Comparison of ENCODE assay signal across 15 cellular contexts in genomic region chr1:9211291-9211811, GRCh38. TPM values are rescaled to one million over a fixed set of nuclear protein-coding genes. Genes with fewer than 3 reads are reported as not detected.
DNase-seq lines count a peak whose midpoint lies in the region; ATAC-seq and TF ChIP-seq lines count a peak whose summit lies in the region.
"Had no signal": no experiment of that assay in that cellular context is flagged by ENCODE, and none has a peak within 500 bp of the region (broad histone marks: within the 10 kb centered on the region; RNA-seq: fewer than 3 reads in every experiment).

No MANE protein-coding gene starts in this region.

- TF ChIP-seq CTCF in fibroblast of villous mesenchyme (IDR thresholded peaks at IDR 0.05; ENCODE audit: insufficient read depth, low read depth, low read length) (no peak), omental fat pad (IDR thresholded peaks at IDR 0.05) (no peak)

- peaks cover 11% of the 10 kb centered on the region for H3K4me1 ChIP-seq in adipocyte (ENCODE audit: control insufficient read depth, insufficient read depth, low read length)

- H3K36me3 ChIP-seq in adipocyte (ENCODE audit: control insufficient read depth, insufficient read depth, low read length, severe bottlenecking): no peaks in the 10 kb centered on the region

- H3K27me3 ChIP-seq in adipocyte (replicated peaks; ENCODE audit: control insufficient read depth, insufficient read depth, low read length): no peaks in the 10 kb centered on the region

- no peak overlapping the region for H3K4me3 ChIP-seq in adipocyte (ENCODE audit: low read length)
- H3K4me3 ChIP-seq in fibroblast of villous mesenchyme (ENCODE audit: low read depth, low read length): no peak overlapping the region

- H3K9me3 ChIP-seq in adipocyte (ENCODE audit: control insufficient read depth, low read length): no peaks in the 10 kb centered on the region

- H3K9ac ChIP-seq in adipocyte (ENCODE audit: low read length): no peak overlapping the region

- peak; percentile 16 for DNase-seq in NK-92 treated with Interleukin-12 subunit alpha and Interleukin-12 subunit beta, amount 100 ng/mL, for 24 hours (lab: John Stamatoyannopoulos, UW)
- no peak for DNase-seq in NK-92 (lab: John Stamatoyannopoulos, UW; ENCODE audit: unreplicated experiment)
- peak; percentile 57 for DNase-seq in adipocyte (ENCODE audit: low read depth)
- DNase-seq in fibroblast of villous mesenchyme (ENCODE audit: low read depth): peak; percentile 89
- peak; percentile 96 for DNase-seq in smooth muscle cell of the brain vasculature (ENCODE audit: low read depth, low spot score)
- no peak for DNase-seq in omental fat pad (ENCODE audit: low spot score)
- no peak for DNase-seq in germinal center (ENCODE audit: low spot score)
- DNase-seq in NCI-H1694 treated with DMSO at 0.1 percent for 48 hours (lab: John Stamatoyannopoulos, UW): no peak
- DNase-seq: 8988T; activated CD4-positive, CD25-positive, alpha-beta regulatory T cell; activated naive CD4-positive, alpha-beta T cell treated with Interleukin-2 at 50 U/mL for 16 hours; CD4-positive, alpha-beta T cell; head of caudate nucleus; NCI-H2029 treated with DMSO at 0.1 percent for 48 hours; NCI-H748 treated with DMSO at 0.1 percent for 48 hours had no signal

- ATAC-seq in omental fat pad (ENCODE audit: low FRiP score): no peak

RNA-seq across cellular contexts. Expression of gene H6PD, which starts 23.2 kb away (rescaled TPM):
- total RNA-seq in fibroblast of villous mesenchyme (27.2 and 47.4 TPM in 2 replicates), omental fat pad (100 to 1,000 TPM in 1 of 4 donors, 10 to 100 TPM in 3; 75.5 to 142 (median 82.7) TPM)

Comparison
In these comparisons a context has a peak if more than half of its experiments do, and no peak if none do; other contexts are left out.
1. DNase-seq: peak in NK-92 treated with Interleukin-12 subunit alpha and Interleukin-12 subunit beta, amount 100 ng/mL, for 24 hours (single experiment), adipocyte (single experiment), fibroblast of villous mesenchyme (single experiment) and smooth muscle cell of the brain vasculature (single experiment); none in NK-92 (single experiment), omental fat pad (single experiment), germinal center (single experiment) and NCI-H1694 treated with DMSO at 0.1 percent for 48 hours (single experiment).